ENCODE assay signal across 1 cellular context in genomic region chr16:2979669-2980226, GRCh38.
A peak's percentile ranks its signal among the peaks of the same experiment; 100 is the strongest.
TF ChIP-seq lines count a peak whose summit lies in the region.

No MANE protein-coding gene starts in this region.

TF ChIP-seq in SK-N-SH, 30 proteins besides CTCF, POLR2A, EP300 and RAD21 (continued from another document):
- TF ChIP-seq, protein P1, sequence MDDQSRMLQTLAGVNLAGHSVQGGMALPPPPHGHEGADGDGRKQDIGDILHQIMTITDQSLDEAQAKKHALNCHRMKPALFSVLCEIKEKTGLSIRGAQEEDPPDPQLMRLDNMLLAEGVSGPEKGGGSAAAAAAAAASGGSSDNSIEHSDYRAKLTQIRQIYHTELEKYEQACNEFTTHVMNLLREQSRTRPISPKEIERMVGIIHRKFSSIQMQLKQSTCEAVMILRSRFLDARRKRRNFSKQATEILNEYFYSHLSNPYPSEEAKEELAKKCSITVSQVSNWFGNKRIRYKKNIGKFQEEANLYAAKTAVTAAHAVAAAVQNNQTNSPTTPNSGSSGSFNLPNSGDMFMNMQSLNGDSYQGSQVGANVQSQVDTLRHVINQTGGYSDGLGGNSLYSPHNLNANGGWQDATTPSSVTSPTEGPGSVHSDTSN (IDR thresholded peaks at IDR 0.05) = peak; percentile 36; the same call in 1 of the 2 replicates
- TF ChIP-seq JUND (IDR thresholded peaks at IDR 0.05) (no peak), RCOR1 (IDR thresholded peaks at IDR 0.05; ENCODE audit: low read length) (no peak), NFIC (IDR thresholded peaks at IDR 0.05; ENCODE audit: borderline replicate concordance) (no peak)
